Comparison of ENCODE assay signal across 1 cellular context in genomic region chr12:57546438-57547365, GRCh38.
TF ChIP-seq lines count a peak whose summit lies in the region.

TSS of gene DCTN2 (minus strand) at chr12:57547192. CDS start at chr12:57547063, 129 bp downstream.

TF ChIP-seq in K562, 482 proteins besides CTCF, POLR2A, EP300 and RAD21 (continued from another document and continues in another):
- TF ChIP-seq NRF1 (conservative IDR thresholded peaks at IDR 0.05 in 1 of 2, IDR thresholded peaks at IDR 0.05 in 1 of 2) (peak; percentile 58 to 65; a peak in 3 of 4 replicates), CREB3 (tag; conservative IDR thresholded peaks at IDR 0.05; ENCODE audit: low read depth) (peak; percentile 51; the same call in 1 of the 2 replicates), MXI1 (IDR thresholded peaks at IDR 0.05; ENCODE audit: low read depth, low read length) (peak; percentile 40; the same call in 1 of the 2 replicates), RBBP5 (IDR thresholded peaks at IDR 0.05; ENCODE audit: borderline replicate concordance, insufficient read depth, low read length, poor library complexity, severe bottlenecking) (peak; percentile 70), SRF (CRISPR knock-in tag; IDR thresholded peaks at IDR 0.05) (0 out of 4 replicates have a peak, but pooled peaks of 1 of the 2 experiments have one; percentile 42), MAZ (CRISPR knock-in tag; conservative IDR thresholded peaks at IDR 0.05 in 1 of 2, IDR thresholded peaks at IDR 0.05 in 1 of 2) (peak in 1 of 2 experiments; percentile 46; a peak in 1 of 4 replicates), POLR2AphosphoS5 (IDR thresholded peaks at IDR 0.05; ENCODE audit: control insufficient read depth, insufficient read depth, low read depth, low read length) (peak; percentile 60), ARID3B (CRISPR knock-in tag; IDR thresholded peaks at IDR 0.05; ENCODE audit: borderline replicate concordance) (no peak), CBX3 (IDR thresholded peaks at IDR 0.05; ENCODE audit: borderline replicate concordance in 1 of 2, low read length in 2 of 2) (peak in 1 of 2 experiments; percentile 5; a peak in 1 of 3 replicates), ARHGAP35 (IDR thresholded peaks at IDR 0.05; ENCODE audit: partially characterized antibody) (peak; percentile 94), SP1 (CRISPR knock-in tag; IDR thresholded peaks at IDR 0.05) (0 out of 2 replicates have a peak, but pooled peaks have one; percentile 44), NFRKB (IDR thresholded peaks at IDR 0.05; ENCODE audit: low read depth) (peak; percentile 42; the same call in 1 of the 2 replicates), TBP (optimal IDR thresholded peaks at IDR 0.05; ENCODE audit: low read depth, low read length) (peak; percentile 74), AFF1 (IDR thresholded peaks at IDR 0.05; ENCODE audit: low read depth in 1 of 2, partially characterized antibody in 2 of 2) (peak in 1 of 2 experiments; percentile 85), CHD2 (IDR thresholded peaks at IDR 0.05; ENCODE audit: low read depth, low read length) (peak; percentile 99), ZFX (CRISPR knock-in tag; IDR thresholded peaks at IDR 0.05) (peak; percentile 92), NR2C2 (CRISPR knock-in tag; IDR thresholded peaks at IDR 0.05) (0 out of 2 replicates have a peak, but pooled peaks have one; percentile 16), NR2C2 (tag; IDR thresholded peaks at IDR 0.05) (peak; percentile 67; the same call in 1 of the 2 replicates), RBM25 (IDR thresholded peaks at IDR 0.05; ENCODE audit: low read depth, low read length, severe bottlenecking) (peak; percentile 79), HMBOX1 (IDR thresholded peaks at IDR 0.05) (peak; percentile 58; the same call in 1 of the 2 replicates), CXXC5 (CRISPR knock-in tag; IDR thresholded peaks at IDR 0.05) (peak; percentile 32; the same call in 1 of the 2 replicates), U2AF1 (optimal IDR thresholded peaks at IDR 0.05; ENCODE audit: low read depth, low read length) (peak; percentile 18), HMGN3 (IDR thresholded peaks at IDR 0.05; ENCODE audit: borderline replicate concordance, extremely low read depth, insufficient read length, low read depth, low read length) (peak; percentile 69), RBFOX2 (IDR thresholded peaks at IDR 0.05; ENCODE audit: low read depth, low read length) (peak; percentile 89), VEZF1 (CRISPR knock-in tag; IDR thresholded peaks at IDR 0.05) (peak; percentile 51), BRD9 (IDR thresholded peaks at IDR 0.05; ENCODE audit: low read depth, partially characterized antibody) (peak; percentile 25), SMAD1 (IDR thresholded peaks at IDR 0.05; ENCODE audit: low read depth, low read length, partially characterized antibody) (peak; percentile 15), ZNF592 (IDR thresholded peaks at IDR 0.05) (0 out of 2 replicates have a peak, but pooled peaks have one; percentile 50), RBM17 (IDR thresholded peaks at IDR 0.05; ENCODE audit: borderline replicate concordance, low read depth, low read length) (no peak), ZNF407 (IDR thresholded peaks at IDR 0.05; ENCODE audit: low read depth) (no peak), KLF1 (tag; IDR thresholded peaks at IDR 0.05) (peak; percentile 58; the same call in 1 of the 2 replicates)
